11 cellular contexts compared by ENCODE assay signal in the genomic region with DNA sequence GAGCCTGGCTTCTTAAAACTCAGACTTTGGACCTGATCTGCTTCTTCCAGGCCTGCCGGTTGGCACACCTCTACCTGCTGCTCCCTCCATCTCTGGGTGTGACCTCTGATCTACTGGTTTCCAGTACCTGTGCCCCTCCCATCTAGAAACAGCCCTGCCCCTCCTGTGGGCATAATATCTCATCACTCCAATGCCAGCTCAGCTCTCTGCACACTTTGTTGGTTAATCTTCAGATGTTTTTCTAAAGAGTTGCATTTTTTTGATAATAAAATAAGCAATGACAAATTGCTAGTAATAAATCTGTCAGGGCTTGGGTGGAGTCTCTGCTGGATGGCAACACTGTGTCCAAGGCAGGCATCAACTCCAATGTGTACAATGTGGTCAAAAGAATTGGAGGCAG.
DNase-seq lines count a peak whose midpoint lies in the region; ATAC-seq and TF ChIP-seq lines count a peak whose summit lies in the region.
"Had no signal": no experiment of that assay in that cellular context is flagged by ENCODE, and none has a peak within 500 bp of the region (broad histone marks: within the 10 kb centered on the region; RNA-seq: fewer than 3 reads in every experiment).

No MANE protein-coding gene starts in this region.

- in situ Hi-C loops in IMR-90 (cut with MboI; ENCODE audit: low sequenced_read_pairs) (no loop called here), mammary epithelial cell (cut with MboI; ENCODE audit: low sequenced_read_pairs in 2 of 2) (no loop called here)

- H3K18ac ChIP-seq in IMR-90 (ENCODE audit: low read depth, low read length), result peak overlapping the region; percentile 26

- no peaks in the 10 kb centered on the region for H3K9me3 ChIP-seq in IMR-90 (ENCODE audit: control insufficient read depth, insufficient read depth, low read length)
- no peaks in the 10 kb centered on the region for H3K9me3 ChIP-seq in mammary epithelial cell (replicated peaks; ENCODE audit: insufficient read depth, low read length)
- H3K9me3 ChIP-seq in thyroid gland, result no peaks in the 10 kb centered on the region

- H2AFZ ChIP-seq in IMR-90 (replicated peaks; ENCODE audit: low read length, poor library complexity) (no peak overlapping the region), mammary epithelial cell (ENCODE audit: low read depth, low read length) (peak overlapping the region; percentile 31)

- H3K9ac ChIP-seq in IMR-90 (ENCODE audit: low read depth, low read length) (no peak overlapping the region), mammary epithelial cell (ENCODE audit: insufficient read depth, low read length) (no peak overlapping the region)

- H3K4me1 Mint-ChIP-seq in mesothelial cell of epicardium, result peaks cover 59% of the 10 kb centered on the region

- H2AK9ac ChIP-seq in IMR-90 (replicated peaks; ENCODE audit: low read depth, low read length, poor library complexity), result no peak overlapping the region

- no peak overlapping the region; the same call in 1 of the 2 replicates for H4K5ac ChIP-seq in IMR-90 (ENCODE audit: low read depth, low read length)

- H3K4ac ChIP-seq in IMR-90 (ENCODE audit: low read depth, low read length), result peak overlapping the region; percentile 49

- H4K20me1 ChIP-seq in IMR-90 (ENCODE audit: insufficient read depth, low read length), result no peaks in the 10 kb centered on the region
- no peaks in the 10 kb centered on the region for H4K20me1 ChIP-seq in mammary epithelial cell (ENCODE audit: insufficient read depth, low read length)

- H2BK120ac ChIP-seq in IMR-90 (ENCODE audit: low read depth, low read length), result peak overlapping the region; percentile 31

- no peaks in the 10 kb centered on the region for H3K79me2 ChIP-seq in mammary epithelial cell (ENCODE audit: insufficient read depth, low read length)

- H3K27ac ChIP-seq in IMR-90 (ENCODE audit: insufficient read depth, low read length) (peak overlapping the region; percentile 49; the same call in 1 of the 2 replicates), mammary epithelial cell (ENCODE audit: insufficient read depth, low read depth, low read length) (peak overlapping the region; percentile 8), thyroid gland (peak overlapping the region; percentile 71 to 80 (median 71))

- no peak overlapping the region for H3K4me2 ChIP-seq in IMR-90 (ENCODE audit: low read depth, low read length)
- H3K4me2 ChIP-seq in mammary epithelial cell (ENCODE audit: insufficient read depth, low read depth, low read length), result no peak overlapping the region

- H2AK5ac ChIP-seq in IMR-90 (ENCODE audit: low read depth, low read length), result peak overlapping the region; percentile 44; the same call in 1 of the 2 replicates

- no TSS peak for BruUV-seq in IMR-90 (replicated peaks; lab: Mats Ljungman, UMichigan)
- BruUV-seq in mammary epithelial cell (replicated peaks; lab: Mats Ljungman, UMichigan), result no TSS peak

- H3K56ac ChIP-seq in IMR-90 (ENCODE audit: extremely low read depth, insufficient read depth, low read length), result no peak overlapping the region

- no peak overlapping the region for H4K8ac ChIP-seq in IMR-90 (ENCODE audit: low read depth in 2 of 2, low read length in 2 of 2)

- H4K91ac ChIP-seq in IMR-90 (ENCODE audit: insufficient read depth, low read depth, low read length), result no peak overlapping the region

- no peak for TF ChIP-seq RAD21 in IMR-90 (IDR thresholded peaks at IDR 0.05; ENCODE audit: low read length)

- peak overlapping the region; percentile 59; the same call in 2 of the 3 replicates for H2BK15ac ChIP-seq in IMR-90 (ENCODE audit: low read depth, low read length)

- H3K27me3 ChIP-seq in IMR-90 (ENCODE audit: control insufficient read depth, insufficient read depth, low read length) (no peaks in the 10 kb centered on the region), mammary epithelial cell (ENCODE audit: insufficient read depth, low read length) (no peaks in the 10 kb centered on the region), thyroid gland (no peaks in the 10 kb centered on the region)

- intact Hi-C loops in IMR-90 (cut with micrococcal nuclease), result loop anchor here (10.0 kb wide), 1 partner anchor 233 kb away; the partner anchor contains the start of gene WDR43
- intact Hi-C loops in mammary epithelial cell (cut with micrococcal nuclease), result loop anchor here (5.0 kb wide), 2 partner anchors 50 to 55 kb away; no protein-coding TSS in a partner anchor
- intact Hi-C loops in thyroid gland (cut with DNase I), result loop anchor here (10.0 kb wide), 2 partner anchors 53 to 67 kb away; no protein-coding TSS in a partner anchor

- no peak for TF ChIP-seq POLR2A in IMR-90 (IDR thresholded peaks at IDR 0.05; ENCODE audit: low read depth, low read length)
- no peak for TF ChIP-seq POLR2A in thyroid gland (IDR thresholded peaks at IDR 0.05)

- no peaks in the 10 kb centered on the region for H3K9me3 Mint-ChIP-seq in mesothelial cell of epicardium

- DNase-seq in IMR-90, result no peak
- peak; percentile 60 for DNase-seq in mammary epithelial cell
- DNase-seq in mesothelial cell of epicardium (ENCODE audit: low spot score in 2 of 2, unreplicated experiment in 2 of 2), result no peak
- peak in 1 of 2 donors; percentile 17 for DNase-seq in thyroid gland
- no peak for DNase-seq in stimulated activated CD4-positive, alpha-beta T cell treated with anti-CD3 and anti-CD28 coated beads, Interleukin-4, amount 100 ng/mL, for 24 hours
- no peak for DNase-seq in effector CD4-positive, alpha-beta T cell
- DNase-seq: activated naive CD8-positive, alpha-beta T cell treated with anti-CD3 and anti-CD28 coated beads for 36 hours; immature natural killer cell; NCI-H526 had no signal

- POLR2A ChIA-PET in IMR-90 (lab: Charles Lee; ENCODE audit: unreplicated experiment), result interaction anchor here (1.0 kb wide), 1 partner anchor 68 kb away, joined by 3 read pairs; no protein-coding TSS in a partner anchor

- peak overlapping the region; percentile 62 for H3K27ac Mint-ChIP-seq in mesothelial cell of epicardium
- H3K27ac Mint-ChIP-seq: activated naive CD8-positive, alpha-beta T cell treated with anti-CD3 and anti-CD28 coated beads for 36 hours; immature natural killer cell had no signal

- peak overlapping the region; percentile 11; the same call in 1 of the 2 replicates for H2BK20ac ChIP-seq in IMR-90 (ENCODE audit: low read depth, low read length)

- CTCF ChIA-PET in IMR-90 (lab: Yijun Ruan, JAX) (interaction anchor here (1.0 to 4.4 kb wide), 3 partner anchors 42 to 68 kb away, joined by 3 to 24 read pairs (median 3); no protein-coding TSS in a partner anchor), mammary epithelial cell (lab: Charles Lee; ENCODE audit: low non-redundant PET) (no interaction called here)

- H3K4me1 ChIP-seq in IMR-90 (ENCODE audit: control insufficient read depth, insufficient read depth, low read length) (peaks cover 37% of the 10 kb centered on the region), mammary epithelial cell (ENCODE audit: insufficient read depth, low read length) (peaks cover 38% of the 10 kb centered on the region), thyroid gland (peaks cover 28 to 48% of the 10 kb centered on the region in 2 donors)

- ATAC-seq in IMR-90 (ENCODE audit: low read depth), result no peak
- ATAC-seq in HG02623 (IDR thresholded peaks at IDR 0.05; ENCODE audit: unreplicated experiment), result no peak
- no peak for ATAC-seq in HG03432 (IDR thresholded peaks at IDR 0.05; ENCODE audit: unreplicated experiment)

- no peak overlapping the region for H3K4me3 Mint-ChIP-seq in mesothelial cell of epicardium
- H3K4me3 Mint-ChIP-seq: activated naive CD8-positive, alpha-beta T cell treated with anti-CD3 and anti-CD28 coated beads for 36 hours; immature natural killer cell had no signal

- TF ChIP-seq CTCF in IMR-90 (conservative IDR thresholded peaks at IDR 0.05; ENCODE audit: low read depth, low read length) (no peak), mammary epithelial cell (conservative IDR thresholded peaks at IDR 0.05 in 1 of 2, IDR thresholded peaks at IDR 0.05 in 1 of 2; ENCODE audit: extremely low read depth in 1 of 2, insufficient read depth in 1 of 2, low read depth in 1 of 2, low read length in 2 of 2) (no peak), mesothelial cell of epicardium (IDR thresholded peaks at IDR 0.05; ENCODE audit: unreplicated experiment) (no peak), thyroid gland (IDR thresholded peaks at IDR 0.05) (no peak)

- H3K9me1 ChIP-seq in IMR-90 (ENCODE audit: insufficient read depth, low read length), result peaks cover 16% of the 10 kb centered on the region

- H3K4me3 ChIP-seq in IMR-90 (ENCODE audit: insufficient read depth, low read depth, low read length) (no peak overlapping the region), mammary epithelial cell (replicated peaks in 1 of 3; ENCODE audit: insufficient read depth in 1 of 3, low read depth in 2 of 3, low read length in 3 of 3) (no peak overlapping the region), thyroid gland (replicated peaks in 1 of 3) (no peak overlapping the region)

- WGBS in IMR-90 (ENCODE audit: extremely low coverage in 2 of 2, insufficient read length in 1 of 2), 2 experiments, result no CpG with 5 or more reads among the region's 1 CpG
- WGBS in mammary epithelial cell (ENCODE audit: low coverage, missing lambda C conversion rate), result 14% methylated on average over 1 of the region's 1 CpG
- 57 to 66% methylated on average over 1 of the region's 1 CpG for WGBS in thyroid gland, 2 donors

- dilution Hi-C loops in IMR-90 (cut with HindIII; ENCODE audit: low sequenced_read_pairs, unreplicated experiment) (no loop called here), mammary epithelial cell (cut with HindIII; ENCODE audit: low sequenced_read_pairs) (no loop called here)

- peak overlapping the region; percentile 8; the same call in 1 of the 2 replicates for H3K14ac ChIP-seq in IMR-90 (replicated peaks; ENCODE audit: low read depth, low read length)

- H3K36me3 ChIP-seq in IMR-90 (ENCODE audit: control insufficient read depth, insufficient read depth, low read length) (no peaks in the 10 kb centered on the region), mammary epithelial cell (ENCODE audit: insufficient read depth, low read length) (no peaks in the 10 kb centered on the region), thyroid gland (no peaks in the 10 kb centered on the region)

- H3K36me3 Mint-ChIP-seq in mesothelial cell of epicardium, result no peaks in the 10 kb centered on the region
- H3K36me3 Mint-ChIP-seq: activated naive CD8-positive, alpha-beta T cell treated with anti-CD3 and anti-CD28 coated beads for 36 hours; immature natural killer cell had no signal

- peak overlapping the region; percentile 68 for H2BK5ac ChIP-seq in IMR-90 (ENCODE audit: low read depth, low read length, poor library complexity, severe bottlenecking)

- H3K27me3 Mint-ChIP-seq in mesothelial cell of epicardium (ENCODE audit: low read depth), result no peaks in the 10 kb centered on the region
- H3K27me3 Mint-ChIP-seq: activated naive CD8-positive, alpha-beta T cell treated with anti-CD3 and anti-CD28 coated beads for 36 hours had no signal

- H3K23ac ChIP-seq in IMR-90 (ENCODE audit: low read depth, low read length), result no peak overlapping the region

- H3K79me1 ChIP-seq in IMR-90 (ENCODE audit: low read depth in 1 of 2, low read length in 2 of 2), result peaks cover 0 to 13% of the 10 kb centered on the region in 2 experiments; a peak in 1 of 4 replicates

TF ChIP-seq in IMR-90, 13 proteins besides CTCF, POLR2A, EP300 and RAD21 (continues in another document):
- TF ChIP-seq MXI1 (IDR thresholded peaks at IDR 0.05; ENCODE audit: borderline replicate concordance, low read depth, low read length) (no peak), MAZ (IDR thresholded peaks at IDR 0.05; ENCODE audit: borderline replicate concordance, low read depth, low read length) (no peak), SMC3 (IDR thresholded peaks at IDR 0.05; ENCODE audit: low read depth, low read length) (no peak)

Comparison
In these comparisons a context has a peak if more than half of its experiments do, and no peak if none do; other contexts are left out.
1. H3K27ac ChIP-seq: peak in every context shown above with its lines; median percentile 71 in thyroid gland; 49 in IMR-90; 8 in mammary epithelial cell.